In the genomic region with DNA sequence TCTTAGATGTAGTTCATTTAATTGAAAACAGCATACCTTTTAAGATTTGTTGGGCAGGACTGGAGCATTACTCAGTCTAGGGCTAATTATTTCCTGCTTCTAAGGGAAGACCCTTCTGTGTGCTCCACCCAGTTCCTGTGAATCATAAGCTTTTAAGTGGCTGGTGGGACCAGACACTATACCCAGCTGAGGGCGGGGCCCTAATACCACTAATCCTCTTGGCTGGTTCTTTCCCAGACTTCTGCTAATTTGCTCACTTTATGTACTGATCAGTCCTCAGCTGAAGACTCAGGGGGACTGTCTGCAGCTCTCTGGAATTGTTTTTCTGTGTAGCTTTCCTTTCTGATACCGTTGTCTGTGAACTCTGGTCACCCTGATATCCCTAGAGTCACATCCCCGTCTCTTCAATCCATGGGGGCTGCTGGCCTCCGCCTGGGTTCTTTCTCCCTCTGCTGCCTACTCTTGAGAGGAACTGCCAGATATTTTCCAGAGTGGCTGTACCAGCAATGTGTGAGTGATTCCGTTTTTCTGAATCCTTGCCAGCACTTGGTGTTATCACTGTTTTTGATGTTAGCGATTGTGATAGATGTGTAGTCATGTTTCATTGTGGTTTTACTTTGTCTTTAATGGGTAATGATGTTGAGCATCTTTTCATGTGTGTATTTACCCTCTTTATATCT, we compare ENCODE assay signal across 9 cellular contexts. TPM values are rescaled to one million over a fixed set of nuclear protein-coding genes. Genes with fewer than 3 reads are reported as not detected.
DNase-seq lines count a peak whose midpoint lies in the region; ATAC-seq, FAIRE-seq and TF ChIP-seq lines count a peak whose summit lies in the region.
"Had no signal": no experiment of that assay in that cellular context is flagged by ENCODE, and none has a peak within 500 bp of the region (broad histone marks: within the 10 kb centered on the region; RNA-seq: fewer than 3 reads in every experiment).

No MANE protein-coding gene starts in this region.

- H2BK120ac ChIP-seq in IMR-90 (ENCODE audit: low read depth, low read length), result no peak overlapping the region

- H3K9ac ChIP-seq in IMR-90 (ENCODE audit: low read depth, low read length), result no peak overlapping the region
- no peak overlapping the region for H3K9ac ChIP-seq in K562 (ENCODE audit: insufficient read depth in 1 of 2, low read depth in 2 of 2, low read length in 2 of 2)

- H4K20me1 ChIP-seq in IMR-90 (ENCODE audit: insufficient read depth, low read length), result no peaks in the 10 kb centered on the region
- H4K20me1 ChIP-seq in K562 (replicated peaks; ENCODE audit: control insufficient read depth, insufficient read depth, low read length), result no peaks in the 10 kb centered on the region

- H2BK15ac ChIP-seq in IMR-90 (ENCODE audit: low read depth, low read length), result no peak overlapping the region

- peak; percentile 87 for ATAC-seq in IMR-90 (ENCODE audit: low read depth)
- ATAC-seq in K562, result peak; percentile 88
- ATAC-seq in GM19452 (IDR thresholded peaks at IDR 0.05; ENCODE audit: unreplicated experiment), result no peak

- intact Hi-C loops in IMR-90 (cut with micrococcal nuclease), result no loop called here
- intact Hi-C loops in K562 (cut with micrococcal nuclease), result no loop called here

- H2AFZ ChIP-seq in IMR-90 (replicated peaks; ENCODE audit: low read length, poor library complexity) (peak overlapping the region; percentile 36), K562 (ENCODE audit: low read depth, low read length) (peak overlapping the region; percentile 14; the same call in 1 of the 2 replicates)

- peak; percentile 68 for FAIRE-seq in K562 (lab: Jason Lieb, UNC)

- in situ Hi-C loops in IMR-90 (cut with MboI; ENCODE audit: low sequenced_read_pairs) (no loop called here), K562 (cut with MboI) (no loop called here)

- no peak overlapping the region; the same call in 1 of the 2 replicates for H3K23ac ChIP-seq in IMR-90 (ENCODE audit: low read depth, low read length)

- no peak overlapping the region for H2BK5ac ChIP-seq in IMR-90 (ENCODE audit: low read depth, low read length, poor library complexity, severe bottlenecking)

- H3K4ac ChIP-seq in IMR-90 (ENCODE audit: low read depth, low read length), result 0 out of 2 replicates have a peak overlapping the region, but pooled peaks have one; percentile 11

- TF ChIP-seq EP300 in K562 (IDR thresholded peaks at IDR 0.05; ENCODE audit: low read length), result no peak

- H3K4me3 ChIP-seq in IMR-90 (ENCODE audit: insufficient read depth, low read depth, low read length), result no peak overlapping the region
- H3K4me3 ChIP-seq in K562, result no peak overlapping the region

- H3K4me1 ChIP-seq in IMR-90 (ENCODE audit: control insufficient read depth, insufficient read depth, low read length), result peaks cover 2% of the 10 kb centered on the region
- H3K4me1 ChIP-seq in K562 (replicated peaks in 1 of 2; ENCODE audit: control insufficient read depth in 2 of 2, insufficient read depth in 2 of 2, low read length in 2 of 2), result peaks cover 0 to 7% of the 10 kb centered on the region in 2 experiments; a peak in 2 of 5 replicates

- H3K27me3 ChIP-seq in IMR-90 (ENCODE audit: control insufficient read depth, insufficient read depth, low read length) (no peaks in the 10 kb centered on the region), K562 (ENCODE audit: control insufficient read depth in 2 of 2, insufficient read depth in 2 of 2, low read length in 2 of 2) (no peaks in the 10 kb centered on the region)

- H3K9me3 ChIP-seq in IMR-90 (ENCODE audit: control insufficient read depth, insufficient read depth, low read length) (no peaks in the 10 kb centered on the region), K562 (replicated peaks; ENCODE audit: control insufficient read depth, insufficient read depth, low read depth, low read length) (no peaks in the 10 kb centered on the region)

- no peaks in the 10 kb centered on the region for H3K79me2 ChIP-seq in K562 (ENCODE audit: control insufficient read depth, insufficient read depth, low read length)

- H3K14ac ChIP-seq in IMR-90 (replicated peaks; ENCODE audit: low read depth, low read length), result peak overlapping the region; percentile 10; the same call in 1 of the 2 replicates

- H3K27ac ChIP-seq in IMR-90 (ENCODE audit: insufficient read depth, low read length) (no peak overlapping the region), K562 (ENCODE audit: extremely low read depth, low read depth, low read length) (peak overlapping the region; percentile 5; the same call in 1 of the 3 replicates)
- H3K27ac ChIP-seq: VCaP had no signal

- H3K36me3 ChIP-seq in IMR-90 (ENCODE audit: control insufficient read depth, insufficient read depth, low read length) (peaks cover 19% of the 10 kb centered on the region), K562 (ENCODE audit: control insufficient read depth, insufficient read depth, low read length) (peaks cover 55% of the 10 kb centered on the region)

- TF ChIP-seq RAD21 in IMR-90 (IDR thresholded peaks at IDR 0.05; ENCODE audit: low read length) (no peak), K562 (CRISPR knock-in tag; conservative IDR thresholded peaks at IDR 0.05 in 1 of 2, IDR thresholded peaks at IDR 0.05 in 1 of 2) (no peak)

- H4K91ac ChIP-seq in IMR-90 (ENCODE audit: insufficient read depth, low read depth, low read length), result no peak overlapping the region

- no TSS peak for BruUV-seq in IMR-90 (replicated peaks; lab: Mats Ljungman, UMichigan)
- no TSS peak for BruUV-seq in K562 (replicated peaks; lab: Mats Ljungman, UMichigan)

- POLR2A ChIA-PET in IMR-90 (lab: Charles Lee; ENCODE audit: unreplicated experiment) (no interaction called here), K562 (lab: Yijun Ruan, JAX) (interaction anchor here (0.8 to 2.8 kb wide), 4 partner anchors 26 to 64 kb away, joined by 3 to 17 read pairs (median 4); a partner anchor contains a TSS)

- no peaks in the 10 kb centered on the region for H3K9me1 ChIP-seq in IMR-90 (ENCODE audit: insufficient read depth, low read length)
- no peaks in the 10 kb centered on the region for H3K9me1 ChIP-seq in K562 (ENCODE audit: control insufficient read depth, insufficient read depth, low read length)

- CTCF ChIA-PET in IMR-90 (lab: Yijun Ruan, JAX) (interaction anchor here (0.7 to 0.9 kb wide), 2 partner anchors 33 to 323 kb away, joined by 3 read pairs; no protein-coding TSS in a partner anchor), K562 (lab: Yijun Ruan, JAX; ENCODE audit: low intra/inter-chr PET ratio) (interaction anchor here (0.5 kb wide), 1 partner anchor 15 kb away, joined by 3 read pairs; no protein-coding TSS in a partner anchor)

- H4K8ac ChIP-seq in IMR-90 (ENCODE audit: low read depth in 2 of 2, low read length in 2 of 2), result peak overlapping the region; percentile 6 to 35; a peak in 2 of 4 replicates

- H3K56ac ChIP-seq in IMR-90 (ENCODE audit: extremely low read depth, insufficient read depth, low read length), result no peak overlapping the region

- no peak overlapping the region for H2AK5ac ChIP-seq in IMR-90 (ENCODE audit: low read depth, low read length)

- H2AK9ac ChIP-seq in IMR-90 (replicated peaks; ENCODE audit: low read depth, low read length, poor library complexity), result no peak overlapping the region

- WGBS in IMR-90 (ENCODE audit: extremely low coverage in 2 of 2, insufficient read length in 1 of 2), 2 experiments, result no CpG with 5 or more reads among the region's 6 CpGs
- WGBS in K562 (ENCODE audit: insufficient coverage, low coverage, missing lambda C conversion rate), result 44% methylated on average over 6 of the region's 6 CpGs

- dilution Hi-C loops in IMR-90 (cut with HindIII; ENCODE audit: low sequenced_read_pairs, unreplicated experiment), result no loop called here

- no peak overlapping the region for H3K18ac ChIP-seq in IMR-90 (ENCODE audit: low read depth, low read length)

- no peak for TF ChIP-seq CTCF in IMR-90 (conservative IDR thresholded peaks at IDR 0.05; ENCODE audit: low read depth, low read length)
- 0 out of 6 replicates have a peak, but pooled peaks of 1 of the 3 experiments have one; percentile 1 for TF ChIP-seq CTCF in K562 (IDR thresholded peaks at IDR 0.05 in 2 of 3, conservative IDR thresholded peaks at IDR 0.05 in 1 of 3; ENCODE audit: insufficient read depth in 2 of 3, low read depth in 1 of 3, low read length in 3 of 3)

- H3K4me2 ChIP-seq in IMR-90 (ENCODE audit: low read depth, low read length) (peak overlapping the region; percentile 33; the same call in 1 of the 2 replicates), K562 (ENCODE audit: insufficient read depth, low read length) (no peak overlapping the region)

- no peak overlapping the region for H4K5ac ChIP-seq in IMR-90 (ENCODE audit: low read depth, low read length)

- TF ChIP-seq POLR2A in IMR-90 (IDR thresholded peaks at IDR 0.05; ENCODE audit: low read depth, low read length) (no peak), K562 (conservative IDR thresholded peaks at IDR 0.05) (no peak)

- H3K79me1 ChIP-seq in IMR-90 (ENCODE audit: low read depth in 1 of 2, low read length in 2 of 2), result no peaks in the 10 kb centered on the region

- DNase-seq in IMR-90, result peak; percentile 70
- DNase-seq in T-helper 9 cell, result peak; percentile 49
- peak in 2 of 4 experiments; percentile 32 to 58 for DNase-seq in K562 (ENCODE audit: extremely low read depth in 1 of 4, low spot score in 3 of 4)
- peak; percentile 61 for DNase-seq in myocyte (ENCODE audit: low read depth)
- DNase-seq in retina, result no peak
- no peak for DNase-seq in NCI-H2081 treated with DMSO at 0.1 percent for 48 hours (lab: John Stamatoyannopoulos, UW)
- DNase-seq in pons (ENCODE audit: low spot score), result no peak

- no peak overlapping the region for H2BK20ac ChIP-seq in IMR-90 (ENCODE audit: low read depth, low read length)

RNA-seq across cellular contexts. Expression of a gene that starts 35.1 kb away (rescaled TPM):
- total RNA-seq in IMR-90 (2012; rRNA removed) (16.1 and 16.4 TPM in 2 replicates), K562 (2014; rRNA removed) (15.5 and 25.6 TPM in 2 replicates), K562 (2014; rRNA removed; fragmentation: Illumina TruSeq; extraction: Trizol) (20.9 and 21.8 TPM in 2 replicates), K562 (2015; rRNA removed; fragmentation: Illumina TruSeq; extraction: Trizol) (21.6 and 24.1 TPM in 2 replicates), K562 (2021) (24.5 and 26.2 TPM in 2 replicates), myocyte (44.1 and 47.2 TPM in 2 replicates)
- polyA plus RNA-seq in IMR-90 (2012; rRNA removed) (9.8 and 12.3 TPM in 2 replicates), K562 (2011; rRNA removed) (23.7 and 24.4 TPM in 2 replicates), K562 (2014; fragmentation: Illumina TruSeq; extraction: Trizol) (15.0 and 17.9 TPM in 2 replicates), K562 (2014; fragmentation: Nextera tagmentation; extraction: Ambion mirVana) (10 to 100 TPM; 14.4 to 19.7 TPM), K562 (2014; rRNA removed) (19.9 and 22.8 TPM in 2 replicates)
- polyA plus RNA-seq in IMR-90 (2012; cell fraction: cytosol; rRNA removed), result 7.3 and 11.1 TPM in 2 replicates
- 10.6 and 14.3 TPM in 2 replicates for polyA plus RNA-seq in IMR-90 (2012; cell fraction: nucleus; rRNA removed; ENCODE audit: low replicate concordance)
- 145 and 147 TPM in 2 replicates for total RNA-seq in K562 (2011; cell fraction: chromatin; rRNA removed; ENCODE audit: low replicate concordance)
- total RNA-seq in K562 (2011; cell fraction: nucleolus; rRNA removed), result 84.1 and 87.6 TPM in 2 replicates
- total RNA-seq in K562 (2011; cell fraction: nucleoplasm; rRNA removed), result 125 and 138 TPM in 2 replicates
- 20.6 and 23.7 TPM in 2 replicates for polyA plus RNA-seq in K562 (2011; cell fraction: cytosol; rRNA removed)
- polyA plus RNA-seq in K562 (2011; cell fraction: nucleus; rRNA removed), result 57.8 and 68.3 TPM in 2 replicates
- 21.9 and 28.2 TPM in 2 replicates for polyA plus RNA-seq in K562 (2012)
- 30.5 and 35.7 TPM in 2 replicates for polyA minus RNA-seq in K562 (2011; rRNA and poly(A)+ RNA removed)
- polyA minus RNA-seq in K562 (2011; cell fraction: cytosol; rRNA and poly(A)+ RNA removed), result 16.4 and 22.1 TPM in 2 replicates
- 30.6 and 40.5 TPM in 2 replicates for polyA minus RNA-seq in K562 (2011; cell fraction: nucleus; rRNA and poly(A)+ RNA removed)
- polyA plus RNA-seq in myocyte (2012), result 32.8 TPM

RNA-seq across cellular contexts. Expression of a gene that starts 35.9 kb away (rescaled TPM):
- total RNA-seq in IMR-90 (2012; rRNA removed), result 71.7 and 98.0 TPM in 2 replicates
- 296 and 441 TPM in 2 replicates for polyA plus RNA-seq in IMR-90 (2012; rRNA removed)
- 200 and 504 TPM in 2 replicates for polyA plus RNA-seq in IMR-90 (2012; cell fraction: cytosol; rRNA removed)
- 395 and 1,583 TPM in 2 replicates for polyA plus RNA-seq in IMR-90 (2012; cell fraction: nucleus; rRNA removed; ENCODE audit: low replicate concordance)
- 541 and 860 TPM in 2 replicates for total RNA-seq in K562 (2011; cell fraction: chromatin; rRNA removed; ENCODE audit: low replicate concordance)
- total RNA-seq in K562 (2011; cell fraction: nucleolus; rRNA removed), result 738 and 811 TPM in 2 replicates
- total RNA-seq in K562 (2011; cell fraction: nucleoplasm; rRNA removed), result 625 and 722 TPM in 2 replicates
- total RNA-seq in K562 (2014; rRNA removed), result 583 and 1,185 TPM in 2 replicates
- 261 and 276 TPM in 2 replicates for total RNA-seq in K562 (2014; rRNA removed; fragmentation: Illumina TruSeq; extraction: Trizol)
- total RNA-seq in K562 (2015; rRNA removed; fragmentation: Illumina TruSeq; extraction: Trizol), result 339 and 353 TPM in 2 replicates
- 499 and 569 TPM in 2 replicates for total RNA-seq in K562 (2021)
- 422 and 444 TPM in 2 replicates for polyA plus RNA-seq in K562 (2011; rRNA removed)
- polyA plus RNA-seq in K562 (2011; cell fraction: cytosol; rRNA removed), result 268 and 523 TPM in 2 replicates
- 1,783 and 2,637 TPM in 2 replicates for polyA plus RNA-seq in K562 (2011; cell fraction: nucleus; rRNA removed)
- 310 and 372 TPM in 2 replicates for polyA plus RNA-seq in K562 (2012)
- 379 and 393 TPM in 2 replicates for polyA plus RNA-seq in K562 (2014; fragmentation: Illumina TruSeq; extraction: Trizol)
- polyA plus RNA-seq in K562 (2014; fragmentation: Nextera tagmentation; extraction: Ambion mirVana), result 100 to 1,000 TPM; 161 to 186 TPM
- polyA plus RNA-seq in K562 (2014; rRNA removed), result 579 and 682 TPM in 2 replicates
- polyA minus RNA-seq in K562 (2011; rRNA and poly(A)+ RNA removed), result 180 and 185 TPM in 2 replicates
- polyA minus RNA-seq in K562 (2011; cell fraction: cytosol; rRNA and poly(A)+ RNA removed), result 370 and 404 TPM in 2 replicates
- 793 and 922 TPM in 2 replicates for polyA minus RNA-seq in K562 (2011; cell fraction: nucleus; rRNA and poly(A)+ RNA removed)
- 154 and 180 TPM in 2 replicates for total RNA-seq in myocyte
- polyA plus RNA-seq in myocyte (2012), result 124 TPM

RNA-seq across cellular contexts. Expression of a gene that starts 46.3 kb away (rescaled TPM):
- total RNA-seq in IMR-90 (2012; rRNA removed) (18.8 and 19.7 TPM in 2 replicates), K562 (2014; rRNA removed) (29.4 and 32.9 TPM in 2 replicates), K562 (2014; rRNA removed; fragmentation: Illumina TruSeq; extraction: Trizol) (37.3 and 47.0 TPM in 2 replicates), K562 (2015; rRNA removed; fragmentation: Illumina TruSeq; extraction: Trizol) (24.1 and 29.5 TPM in 2 replicates), K562 (2021) (36.5 TPM in 2 replicates), myocyte (34.8 and 35.8 TPM in 2 replicates)
- polyA plus RNA-seq in IMR-90 (2012; rRNA removed) (32.1 and 36.5 TPM in 2 replicates), K562 (2011; rRNA removed) (56.7 and 67.3 TPM in 2 replicates), K562 (2014; fragmentation: Illumina TruSeq; extraction: Trizol) (41.6 and 44.1 TPM in 2 replicates), K562 (2014; fragmentation: Nextera tagmentation; extraction: Ambion mirVana) (10 to 100 TPM; 42.2 to 46.1 TPM), K562 (2014; rRNA removed) (46.6 and 58.5 TPM in 2 replicates)
- polyA plus RNA-seq in IMR-90 (2012; cell fraction: cytosol; rRNA removed), result 21.1 and 22.1 TPM in 2 replicates
- polyA plus RNA-seq in IMR-90 (2012; cell fraction: nucleus; rRNA removed; ENCODE audit: low replicate concordance), result 19.5 and 49.1 TPM in 2 replicates
- 39.2 and 44.3 TPM in 2 replicates for total RNA-seq in K562 (2011; cell fraction: chromatin; rRNA removed; ENCODE audit: low replicate concordance)
- 29.1 and 31.7 TPM in 2 replicates for total RNA-seq in K562 (2011; cell fraction: nucleolus; rRNA removed)
- total RNA-seq in K562 (2011; cell fraction: nucleoplasm; rRNA removed), result 28.7 and 31.7 TPM in 2 replicates
- 40.2 and 42.2 TPM in 2 replicates for polyA plus RNA-seq in K562 (2011; cell fraction: cytosol; rRNA removed)
- 39.8 and 45.6 TPM in 2 replicates for polyA plus RNA-seq in K562 (2011; cell fraction: nucleus; rRNA removed)
- 44.3 and 52.0 TPM in 2 replicates for polyA plus RNA-seq in K562 (2012)
- 29.0 and 31.8 TPM in 2 replicates for polyA minus RNA-seq in K562 (2011; rRNA and poly(A)+ RNA removed)
- 6.7 and 12.1 TPM in 2 replicates for polyA minus RNA-seq in K562 (2011; cell fraction: cytosol; rRNA and poly(A)+ RNA removed)
- 9.2 and 15.1 TPM in 2 replicates for polyA minus RNA-seq in K562 (2011; cell fraction: nucleus; rRNA and poly(A)+ RNA removed)
- 40.8 TPM for polyA plus RNA-seq in myocyte (2012)

RNA-seq across cellular contexts. Expression of a gene that starts 46.6 kb away (rescaled TPM):
- 24.4 and 31.9 TPM in 2 replicates for total RNA-seq in IMR-90 (2012; rRNA removed)
- 30.9 and 33.7 TPM in 2 replicates for polyA plus RNA-seq in IMR-90 (2012; rRNA removed)
- 23.6 and 45.5 TPM in 2 replicates for polyA plus RNA-seq in IMR-90 (2012; cell fraction: cytosol; rRNA removed)
- 69.5 and 77.5 TPM in 2 replicates for polyA plus RNA-seq in IMR-90 (2012; cell fraction: nucleus; rRNA removed; ENCODE audit: low replicate concordance)
- 39.0 and 102 TPM in 2 replicates for total RNA-seq in K562 (2011; cell fraction: chromatin; rRNA removed; ENCODE audit: low replicate concordance)
- total RNA-seq in K562 (2011; cell fraction: nucleolus; rRNA removed), result 54.7 and 69.0 TPM in 2 replicates
- 46.6 and 49.9 TPM in 2 replicates for total RNA-seq in K562 (2011; cell fraction: nucleoplasm; rRNA removed)
- total RNA-seq in K562 (2014; rRNA removed), result 40.2 and 40.7 TPM in 2 replicates
- 23.4 and 28.1 TPM in 2 replicates for total RNA-seq in K562 (2014; rRNA removed; fragmentation: Illumina TruSeq; extraction: Trizol)
- total RNA-seq in K562 (2015; rRNA removed; fragmentation: Illumina TruSeq; extraction: Trizol), result 37.4 and 38.5 TPM in 2 replicates
- 47.9 and 52.3 TPM in 2 replicates for total RNA-seq in K562 (2021)
- polyA plus RNA-seq in K562 (2011; rRNA removed), result 22.2 and 30.9 TPM in 2 replicates
- 25.7 and 30.0 TPM in 2 replicates for polyA plus RNA-seq in K562 (2011; cell fraction: cytosol; rRNA removed)
- 83.8 and 88.4 TPM in 2 replicates for polyA plus RNA-seq in K562 (2011; cell fraction: nucleus; rRNA removed)
- 50.5 and 52.4 TPM in 2 replicates for polyA plus RNA-seq in K562 (2012)
- 36.5 and 38.2 TPM in 2 replicates for polyA plus RNA-seq in K562 (2014; fragmentation: Illumina TruSeq; extraction: Trizol)
- polyA plus RNA-seq in K562 (2014; fragmentation: Nextera tagmentation; extraction: Ambion mirVana), result 10 to 100 TPM in 1 of 2 experiments, 1 to 10 TPM in 1; 2.5 to 10.5 TPM
- polyA plus RNA-seq in K562 (2014; rRNA removed), result 36.3 and 40.9 TPM in 2 replicates
- 13.2 and 15.1 TPM in 2 replicates for polyA minus RNA-seq in K562 (2011; rRNA and poly(A)+ RNA removed)
- 17.1 and 17.9 TPM in 2 replicates for polyA minus RNA-seq in K562 (2011; cell fraction: cytosol; rRNA and poly(A)+ RNA removed)
- 12.0 and 22.5 TPM in 2 replicates for polyA minus RNA-seq in K562 (2011; cell fraction: nucleus; rRNA and poly(A)+ RNA removed)
- total RNA-seq in myocyte, result 22.5 and 33.8 TPM in 2 replicates
- 31.8 TPM for polyA plus RNA-seq in myocyte (2012)

Comparison
In these comparisons a context has a peak if more than half of its experiments do, and no peak if none do; other contexts are left out.
1. DNase-seq: peak in IMR-90 (single experiment), T-helper 9 cell (single experiment) and myocyte (single experiment); none in retina (single experiment), NCI-H2081 treated with DMSO at 0.1 percent for 48 hours (single experiment) and pons (single experiment).